Comparison of ENCODE assay signal across 1 cellular context in the genomic region with DNA sequence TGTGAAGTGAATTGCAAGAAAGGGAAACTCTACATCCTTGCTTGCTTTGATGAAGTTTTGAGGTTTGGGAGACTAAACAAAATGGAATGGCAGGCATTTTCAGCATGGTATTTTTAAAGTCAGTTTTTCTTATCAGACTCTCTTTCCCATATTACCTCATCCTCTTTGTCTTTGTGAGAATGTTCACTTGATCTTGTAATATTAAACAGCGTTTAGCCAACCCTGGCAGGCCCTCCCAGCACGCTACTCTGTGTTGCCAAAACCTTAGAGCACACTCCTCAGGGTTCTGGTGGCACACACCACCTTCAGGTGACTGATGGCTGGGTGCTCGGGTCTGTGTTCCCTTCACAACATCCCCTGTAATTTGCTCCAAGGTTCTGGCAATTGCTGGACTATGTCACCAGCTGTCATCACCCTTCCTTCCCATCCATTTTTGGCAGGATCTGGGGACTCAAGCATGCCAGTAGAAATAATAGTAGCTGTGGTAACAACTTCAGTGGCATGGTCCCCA.
TF ChIP-seq lines count a peak whose summit lies in the region.

No MANE protein-coding gene starts in this region.

TF ChIP-seq in IMR-90, 13 proteins besides CTCF, POLR2A, EP300 and RAD21 (continued from another document):
- no peak for TF ChIP-seq MAZ (IDR thresholded peaks at IDR 0.05; ENCODE audit: borderline replicate concordance, low read depth, low read length)
TF ChIP-seq in IMR-90: peak in this region for 4.
